In the genomic region with DNA sequence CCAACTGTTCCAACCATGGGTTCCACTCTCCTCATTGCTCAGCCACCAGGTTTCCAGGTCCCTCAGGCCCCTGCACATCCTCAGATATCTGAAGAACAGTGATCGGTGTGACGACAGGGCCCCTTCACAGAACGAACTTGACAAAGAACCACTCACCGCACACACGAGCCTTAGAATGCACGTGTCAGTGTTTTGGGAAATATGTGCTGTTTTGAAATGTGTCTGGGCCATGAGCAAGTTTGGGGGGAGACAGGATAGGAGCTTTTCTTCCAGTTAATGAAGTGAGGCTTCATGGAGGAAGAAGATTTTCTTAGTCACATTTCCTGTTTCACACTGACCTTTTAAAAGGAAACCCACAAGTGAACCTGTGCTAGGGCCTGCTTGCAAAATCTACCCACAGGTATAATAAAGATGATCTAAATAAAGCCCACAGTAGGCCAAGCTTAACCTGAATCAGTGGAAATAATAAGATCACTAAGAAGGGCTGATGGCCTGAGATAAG, we compare ENCODE assay signal across 8 cellular contexts. TPM values are rescaled to one million over a fixed set of nuclear protein-coding genes. Genes with fewer than 3 reads are reported as not detected.
DNase-seq lines count a peak whose midpoint lies in the region; ATAC-seq lines count a peak whose summit lies in the region.

No MANE protein-coding gene starts in this region.

- peaks cover 46% of the 10 kb centered on the region for H3K4me1 Mint-ChIP-seq in T-helper 2 cell treated with Interferon-gamma antibody and Interleukin-4, amounts not matched to agents 5 μg/mL and 100 μg/mL, for 36 hours (ENCODE audit: low read depth)
- peaks cover 73% of the 10 kb centered on the region for H3K4me1 Mint-ChIP-seq in stimulated activated effector memory CD8-positive, alpha-beta T cell treated with anti-CD3 and anti-CD28 coated beads, Interleukin-12 subunit alpha, Interleukin-12 subunit beta, amount 100 ng/mL, for 72 hours

- H3K4me3 ChIP-seq in BLaER1 treated with 17β-estradiol and CSF1 and Interleukin-3, amounts not matched to agents 10 nM and 100 nM: 0 out of 20 replicates have a peak overlapping the region, but pooled peaks of 1 of the 10 experiments have one; percentile 5
- no peak overlapping the region for H3K4me3 ChIP-seq in Karpas-422 (ENCODE audit: low read length)

- DNase-seq in T-helper 2 cell treated with Interferon-gamma antibody and Interleukin-4, amounts not matched to agents 5 μg/mL and 100 μg/mL, for 36 hours (ENCODE audit: low spot score): peak; percentile 61
- DNase-seq in dermis blood vessel endothelial cell: peak; percentile 47
- DNase-seq in stimulated activated effector memory CD8-positive, alpha-beta T cell treated with anti-CD3 and anti-CD28 coated beads, Interleukin-12 subunit alpha, Interleukin-12 subunit beta, amount 100 ng/mL, for 72 hours (ENCODE audit: low spot score in 2 of 2): peak; percentile 22 to 63
- no peak for DNase-seq in Karpas-422
- no peak for DNase-seq in NCI-H1105 (lab: John Stamatoyannopoulos, UW)
- no peak for DNase-seq in effector CD8-positive, alpha-beta T cell (lab: John Stamatoyannopoulos, UW)

- no peaks in the 10 kb centered on the region for H3K36me3 Mint-ChIP-seq in T-helper 2 cell treated with Interferon-gamma antibody and Interleukin-4, amounts not matched to agents 5 μg/mL and 100 μg/mL, for 36 hours (ENCODE audit: low read depth)
- peaks cover 6% of the 10 kb centered on the region for H3K36me3 Mint-ChIP-seq in stimulated activated effector memory CD8-positive, alpha-beta T cell treated with anti-CD3 and anti-CD28 coated beads, Interleukin-12 subunit alpha, Interleukin-12 subunit beta, amount 100 ng/mL, for 72 hours

- H3K9me3 Mint-ChIP-seq in T-helper 2 cell treated with Interferon-gamma antibody and Interleukin-4, amounts not matched to agents 5 μg/mL and 100 μg/mL, for 36 hours: no peaks in the 10 kb centered on the region
- H3K9me3 Mint-ChIP-seq in stimulated activated effector memory CD8-positive, alpha-beta T cell treated with anti-CD3 and anti-CD28 coated beads, Interleukin-12 subunit alpha, Interleukin-12 subunit beta, amount 100 ng/mL, for 72 hours: no peaks in the 10 kb centered on the region

- H2AFZ ChIP-seq in Karpas-422 (ENCODE audit: low read length): no peak overlapping the region

- peak overlapping the region; percentile 72 to 97 (median 86) for H3K4me2 ChIP-seq in BLaER1 treated with 17β-estradiol and CSF1 and Interleukin-3, amounts not matched to agents 10 nM and 100 nM
- H3K4me2 ChIP-seq in Karpas-422 (ENCODE audit: low read depth, low read length, poor library complexity, severe bottlenecking): no peak overlapping the region

- peak overlapping the region; percentile 51 for H3K4me3 Mint-ChIP-seq in T-helper 2 cell treated with Interferon-gamma antibody and Interleukin-4, amounts not matched to agents 5 μg/mL and 100 μg/mL, for 36 hours
- H3K4me3 Mint-ChIP-seq in stimulated activated effector memory CD8-positive, alpha-beta T cell treated with anti-CD3 and anti-CD28 coated beads, Interleukin-12 subunit alpha, Interleukin-12 subunit beta, amount 100 ng/mL, for 72 hours: peak overlapping the region; percentile 68

- H3K27ac ChIP-seq in BLaER1 treated with 17β-estradiol and CSF1 and Interleukin-3, amounts not matched to agents 10 nM and 100 nM: peak overlapping the region; percentile 68 to 95 (median 87)
- no peak overlapping the region for H3K27ac ChIP-seq in Karpas-422 (ENCODE audit: low read length)

- no peaks in the 10 kb centered on the region for H3K79me2 ChIP-seq in Karpas-422 (ENCODE audit: low read length)

- peak; percentile 47 for ATAC-seq in GM21723 (IDR thresholded peaks at IDR 0.05; ENCODE audit: unreplicated experiment)
- peak; percentile 84 for ATAC-seq in stimulated activated effector memory CD8-positive, alpha-beta T cell treated with anti-CD3 and anti-CD28 coated beads, Interleukin-12 subunit alpha, Interleukin-12 subunit beta, amount 100 ng/mL, for 72 hours

- H3K9me2 ChIP-seq in Karpas-422 (replicated peaks; ENCODE audit: insufficient read depth, low read length): no peaks in the 10 kb centered on the region

- H3K4me1 ChIP-seq in BLaER1 treated with 17β-estradiol and CSF1 and Interleukin-3, amounts not matched to agents 10 nM and 100 nM: peaks cover 76 to 96% (median 82%) of the 10 kb centered on the region in 10 experiments
- H3K4me1 ChIP-seq in Karpas-422 (ENCODE audit: low read length): no peaks in the 10 kb centered on the region

- peaks cover 0 to 25% (median 0%) of the 10 kb centered on the region in 11 experiments; a peak in 5 of 22 replicates for H3K27me3 ChIP-seq in BLaER1 treated with 17β-estradiol and CSF1 and Interleukin-3, amounts not matched to agents 10 nM and 100 nM
- H3K27me3 ChIP-seq in Karpas-422 (ENCODE audit: low read length): no peaks in the 10 kb centered on the region

- H3K36me3 ChIP-seq in BLaER1 treated with 17β-estradiol and CSF1 and Interleukin-3, amounts not matched to agents 10 nM and 100 nM: no peaks in the 10 kb centered on the region
- H3K36me3 ChIP-seq in Karpas-422 (ENCODE audit: insufficient read depth, low read length): no peaks in the 10 kb centered on the region

- peak overlapping the region; percentile 65 for H3K27ac Mint-ChIP-seq in T-helper 2 cell treated with Interferon-gamma antibody and Interleukin-4, amounts not matched to agents 5 μg/mL and 100 μg/mL, for 36 hours
- peak overlapping the region; percentile 74 for H3K27ac Mint-ChIP-seq in stimulated activated effector memory CD8-positive, alpha-beta T cell treated with anti-CD3 and anti-CD28 coated beads, Interleukin-12 subunit alpha, Interleukin-12 subunit beta, amount 100 ng/mL, for 72 hours

- no peaks in the 10 kb centered on the region for H3K27me3 Mint-ChIP-seq in T-helper 2 cell treated with Interferon-gamma antibody and Interleukin-4, amounts not matched to agents 5 μg/mL and 100 μg/mL, for 36 hours (ENCODE audit: low read depth)

- peaks cover 0 to 4% (median 0%) of the 10 kb centered on the region in 11 experiments; a peak in 1 of 22 replicates for H3K9me3 ChIP-seq in BLaER1 treated with 17β-estradiol and CSF1 and Interleukin-3, amounts not matched to agents 10 nM and 100 nM (replicated peaks in 1 of 11)
- H3K9me3 ChIP-seq in Karpas-422 (ENCODE audit: low read length): no peaks in the 10 kb centered on the region

- H3K9ac ChIP-seq in BLaER1 treated with 17β-estradiol and CSF1 and Interleukin-3, amounts not matched to agents 10 nM and 100 nM: peak overlapping the region; percentile 41 to 82 (median 73); a peak in 19 of 22 replicates
- no peak overlapping the region for H3K9ac ChIP-seq in Karpas-422 (ENCODE audit: low read length)

- H4K20me1 ChIP-seq in BLaER1 treated with 17β-estradiol and CSF1 and Interleukin-3, amounts not matched to agents 10 nM and 100 nM: no peaks in the 10 kb centered on the region
- no peaks in the 10 kb centered on the region for H4K20me1 ChIP-seq in Karpas-422 (ENCODE audit: insufficient read depth, low read depth, low read length)

RNA-seq across cellular contexts. Expression of a gene that starts 58.6 kb away (rescaled TPM):
- total RNA-seq in dermis blood vessel endothelial cell: 72.2 and 94.7 TPM in 2 replicates
- 76.8 and 118 TPM in 2 replicates for total RNA-seq in Karpas-422 (2014; rRNA removed; shearing (Covaris generic); ENCODE audit: low replicate concordance)

Comparison
In these comparisons a context has a peak if more than half of its experiments do, and no peak if none do; other contexts are left out.
1. DNase-seq: peak in T-helper 2 cell treated with Interferon-gamma antibody and Interleukin-4, amounts not matched to agents 5 μg/mL and 100 μg/mL, for 36 hours (single experiment), dermis blood vessel endothelial cell (single experiment) and stimulated activated effector memory CD8-positive, alpha-beta T cell treated with anti-CD3 and anti-CD28 coated beads, Interleukin-12 subunit alpha, Interleukin-12 subunit beta, amount 100 ng/mL, for 72 hours (2 of 2); none in Karpas-422 (single experiment), NCI-H1105 (single experiment) and effector CD8-positive, alpha-beta T cell (single experiment).